Comparison of ENCODE assay signal across 36 cellular contexts in genomic region chr16:71609066-71609465, GRCh38. TPM values are rescaled to one million over a fixed set of nuclear protein-coding genes. Genes with fewer than 3 reads are reported as not detected.
"Had no signal": no experiment of that assay in that cellular context is flagged by ENCODE, and none has a peak within 500 bp of the region (broad histone marks: within the 10 kb centered on the region; RNA-seq: fewer than 3 reads in every experiment).

No MANE protein-coding gene starts in this region.

- H3K36me3 ChIP-seq: SJSA1 had no signal

- ATAC-seq: K562, Panc1, WTC11 had no signal

- DNase-seq: activated CD4-positive, alpha-beta memory T cell treated with anti-CD3 and anti-CD28 coated beads for 36 hours; activated CD4-positive, alpha-beta T cell treated with anti-CD3 and anti-CD28 coated beads for 4 hours; activated CD4-positive, alpha-beta T cell treated with anti-CD3 and anti-CD28 coated beads, Interleukin-2, amount 50 U/mL, for 1 hour; activated CD4-positive, CD25-positive, alpha-beta regulatory T cell treated with anti-CD3 and anti-CD28 coated beads, Interleukin-2, amount 50 U/mL, for 72 hours; activated CD8-positive, alpha-beta memory T cell treated with anti-CD3 and anti-CD28 coated beads, Interleukin-2, amount 50 U/mL, for 4 hours; activated gamma-delta T cell; activated naive CD4-positive, alpha-beta T cell treated with Interleukin-2 at 50 U/mL for 16 hours; activated naive CD8-positive, alpha-beta T cell treated with anti-CD3 and anti-CD28 coated beads, Interleukin-2, amount 50 U/mL, for 24 hours; activated T-cell treated with anti-CD3 and anti-CD28 coated beads for 4 hours; anterior cingulate cortex; caudate nucleus; cerebellar nuclear complex; NCI-H1105; NCI-H1417 treated with DMSO at 0.1 percent for 48 hours; NCI-H187 treated with DMSO at 0.1 percent for 48 hours; NCI-H2081; NCI-H2171 treated with DMSO at 0.1 percent for 48 hours; NCI-H2227 treated with DMSO at 0.1 percent for 48 hours; NCI-H446; NCI-H510A treated with DMSO at 0.1 percent for 48 hours; NCI-H526 treated with DMSO at 0.1 percent for 48 hours; NCI-H774; SK-N-SH had no signal

- H3K9ac ChIP-seq: SK-N-SH had no signal

- H3K27me3 ChIP-seq: SJSA1 had no signal

- H3K36me3 Mint-ChIP-seq: activated CD4-positive, alpha-beta memory T cell treated with anti-CD3 and anti-CD28 coated beads for 36 hours; activated naive CD8-positive, alpha-beta T cell; brain; WTC11 had no signal

- H3K4me3 ChIP-seq: K562, SJSA1 had no signal

- H3K27ac ChIP-seq: SJSA1 had no signal

- H3K27ac Mint-ChIP-seq: activated CD4-positive, alpha-beta memory T cell treated with anti-CD3 and anti-CD28 coated beads for 36 hours; activated naive CD8-positive, alpha-beta T cell; activated T-cell treated with anti-CD3 and anti-CD28 coated beads, Interleukin-2, amount 50 U/mL, for 72 hours; activated T-helper 2 cell treated with anti-CD3 and anti-CD28 coated beads, Interferon-gamma antibody, Interleukin-2, Interleukin-4, amounts not matched to agents 10 μg/mL and 5 μg/mL and 100 μg/mL, durations not matched to agents 14 hours and 24 hours and 36 hours; T-helper 1 cell treated with Interleukin-12 subunit alpha and Interleukin-12 subunit beta and Interleukin-4 antibody, amounts not matched to agents 30 μg/mL and 1 μg/mL, for 36 hours; T-helper 2 cell treated with Interferon-gamma antibody and Interleukin-4, amounts not matched to agents 5 μg/mL and 100 μg/mL, for 36 hours; WTC11 had no signal

- H3K4me3 Mint-ChIP-seq: activated CD4-positive, alpha-beta memory T cell treated with anti-CD3 and anti-CD28 coated beads for 36 hours; activated naive CD8-positive, alpha-beta T cell; activated naive CD8-positive, alpha-beta T cell treated with anti-CD3 and anti-CD28 coated beads, Interleukin-2, amount 50 U/mL, for 24 hours; activated T-cell treated with anti-CD3 and anti-CD28 coated beads, Interleukin-2, amount 50 U/mL, for 72 hours; brain; T-helper 1 cell treated with Interleukin-12 subunit alpha and Interleukin-12 subunit beta and Interleukin-4 antibody, amounts not matched to agents 30 μg/mL and 1 μg/mL, for 36 hours; T-helper 2 cell treated with Interferon-gamma antibody and Interleukin-4, amounts not matched to agents 5 μg/mL and 100 μg/mL, for 36 hours; WTC11 had no signal

- H3K9me3 Mint-ChIP-seq: activated CD4-positive, alpha-beta memory T cell treated with anti-CD3 and anti-CD28 coated beads for 36 hours; activated naive CD8-positive, alpha-beta T cell treated with anti-CD3 and anti-CD28 coated beads, Interleukin-2, amount 50 U/mL, for 24 hours; activated T-cell treated with anti-CD3 and anti-CD28 coated beads, Interleukin-2, amount 50 U/mL, for 72 hours; activated T-helper 2 cell treated with anti-CD3 and anti-CD28 coated beads, Interferon-gamma antibody, Interleukin-2, Interleukin-4, amounts not matched to agents 10 μg/mL and 5 μg/mL and 100 μg/mL, durations not matched to agents 14 hours and 24 hours and 36 hours; T-helper 1 cell treated with Interleukin-12 subunit alpha and Interleukin-12 subunit beta and Interleukin-4 antibody, amounts not matched to agents 30 μg/mL and 1 μg/mL, for 36 hours; T-helper 2 cell treated with Interferon-gamma antibody and Interleukin-4, amounts not matched to agents 5 μg/mL and 100 μg/mL, for 36 hours; WTC11 had no signal

- H3K4me1 ChIP-seq: SJSA1 had no signal

- H3K9me3 ChIP-seq: SJSA1, SK-N-SH had no signal

- H3K4me2 ChIP-seq: SK-N-SH had no signal

RNA-seq across cellular contexts. Expression of gene MARVELD3, which starts 16.9 kb away (rescaled TPM):
- total RNA-seq: activated CD4-positive, alpha-beta memory T cell treated with anti-CD3 and anti-CD28 coated beads for 36 hours; activated T-cell treated with anti-CD3 and anti-CD28 coated beads, Interleukin-2, amount 50 U/mL, for 72 hours; activated T-helper 2 cell treated with anti-CD3 and anti-CD28 coated beads, Interferon-gamma antibody, Interleukin-2, Interleukin-4, amounts not matched to agents 10 μg/mL and 5 μg/mL and 100 μg/mL, durations not matched to agents 14 hours and 24 hours and 36 hours; K562; M059J; RPMI7951; SJSA1 had no signal

RNA-seq across cellular contexts. Expression of gene TAT, which starts 32.2 kb away (rescaled TPM):
- total RNA-seq: activated CD4-positive, alpha-beta memory T cell treated with anti-CD3 and anti-CD28 coated beads for 36 hours; activated T-cell treated with anti-CD3 and anti-CD28 coated beads, Interleukin-2, amount 50 U/mL, for 72 hours; activated T-helper 2 cell treated with anti-CD3 and anti-CD28 coated beads, Interferon-gamma antibody, Interleukin-2, Interleukin-4, amounts not matched to agents 10 μg/mL and 5 μg/mL and 100 μg/mL, durations not matched to agents 14 hours and 24 hours and 36 hours; bronchial epithelial cell; M059J; RPMI7951; SJSA1 had no signal
